Comparison of ENCODE assay signal across 26 cellular contexts in the genomic region with DNA sequence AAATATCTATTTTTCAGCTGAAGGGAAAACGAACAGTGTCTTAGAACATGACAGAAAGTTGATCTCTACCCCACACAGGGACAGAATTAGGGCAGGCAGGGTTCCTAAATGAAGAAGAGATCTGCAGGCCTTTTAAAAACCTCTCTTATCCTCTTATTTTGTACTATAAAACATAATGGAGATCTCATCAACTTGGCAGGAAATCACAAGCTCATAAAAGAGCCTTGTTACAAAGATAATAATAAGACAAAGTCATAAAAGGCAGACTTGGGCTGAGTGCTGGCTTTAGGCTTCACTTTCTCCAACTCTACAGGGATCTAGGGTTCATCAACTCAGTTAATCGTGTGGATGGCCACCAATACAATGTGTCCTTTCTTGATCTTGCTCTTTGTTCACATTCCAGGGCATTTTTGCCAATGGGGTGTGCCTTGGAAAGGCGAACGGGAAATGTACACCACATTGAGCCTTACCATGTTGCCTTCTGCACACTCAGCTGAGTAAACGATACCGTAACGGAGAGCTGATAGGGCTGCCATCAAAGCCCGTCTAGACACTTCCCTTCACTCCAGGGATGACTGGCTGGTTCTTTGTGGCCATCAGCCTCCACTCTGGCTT. TPM values are rescaled to one million over a fixed set of nuclear protein-coding genes. Genes with fewer than 3 reads are reported as not detected.
DNase-seq lines count a peak whose midpoint lies in the region; ATAC-seq and TF ChIP-seq lines count a peak whose summit lies in the region.
"Had no signal": no experiment of that assay in that cellular context is flagged by ENCODE, and none has a peak within 500 bp of the region (broad histone marks: within the 10 kb centered on the region; RNA-seq: fewer than 3 reads in every experiment).

No MANE protein-coding gene starts in this region.

- H3K9ac ChIP-seq in BLaER1 treated with 17β-estradiol and CSF1 and Interleukin-3, amounts not matched to agents 10 nM and 100 nM = no peak overlapping the region
- H3K9ac ChIP-seq: KMS-11, parathyroid adenoma had no signal

- H3K4me3 ChIP-seq in BJ (ENCODE audit: low read depth, low read length) = no peak overlapping the region
- no peak overlapping the region for H3K4me3 ChIP-seq in BLaER1 treated with 17β-estradiol and CSF1 and Interleukin-3, amounts not matched to agents 10 nM and 100 nM
- H3K4me3 ChIP-seq in lower leg skin (ENCODE audit: low read depth, poor library complexity, severe bottlenecking) = no peak overlapping the region
- H3K4me3 ChIP-seq: breast epithelium, right atrium auricular region, spleen, upper lobe of right lung had no signal

- CTCF ChIA-PET in BJ (lab: Yijun Ruan, JAX) = interaction anchor here (1.0 kb wide), 1 partner anchor 34 kb away, joined by 3 read pairs; no protein-coding TSS in a partner anchor

- no peaks in the 10 kb centered on the region for H3K36me3 ChIP-seq in BJ (ENCODE audit: control insufficient read depth, insufficient read depth, low read length)
- no peaks in the 10 kb centered on the region for H3K36me3 ChIP-seq in BLaER1 treated with 17β-estradiol and CSF1 and Interleukin-3, amounts not matched to agents 10 nM and 100 nM
- H3K36me3 ChIP-seq: breast epithelium, right atrium auricular region, spleen, upper lobe of right lung had no signal

- no peak for TF ChIP-seq POLR2A in lower leg skin (IDR thresholded peaks at IDR 0.05)

- H3K27me3 ChIP-seq in BJ (ENCODE audit: control insufficient read depth, insufficient read depth, low read length) = no peaks in the 10 kb centered on the region
- H3K27me3 ChIP-seq in BLaER1 treated with 17β-estradiol and CSF1 and Interleukin-3, amounts not matched to agents 10 nM and 100 nM = peaks cover 0 to 11% (median 0%) of the 10 kb centered on the region in 11 experiments; a peak in 2 of 22 replicates
- H3K27me3 ChIP-seq: breast epithelium, right atrium auricular region, upper lobe of right lung had no signal

- POLR2A ChIA-PET in BJ (lab: Charles Lee) = no interaction called here

- no peak overlapping the region for H3K27ac ChIP-seq in BLaER1 treated with 17β-estradiol and CSF1 and Interleukin-3, amounts not matched to agents 10 nM and 100 nM
- H3K27ac ChIP-seq: breast epithelium, KMS-11, parathyroid adenoma, right atrium auricular region, spleen, upper lobe of right lung had no signal

- DNase-seq in BJ (ENCODE audit: low read depth) = peak; percentile 23
- peak; percentile 7 for DNase-seq in LoVo (ENCODE audit: low spot score)
- no peak for DNase-seq in left colon
- no peak for DNase-seq in lower leg skin (ENCODE audit: low spot score in 2 of 2)
- DNase-seq: activated CD4-positive, alpha-beta T cell treated with anti-CD3 and anti-CD28 coated beads for 36 hours; activated CD8-positive, alpha-beta T cell treated with anti-CD3 and anti-CD28 coated beads, Interleukin-2, amount 10 ng/mL, durations not matched to agents 7 days and 5 days; CD4-positive, alpha-beta T cell; DMS 273 treated with DMSO at 0.1 percent for 48 hours; H9; head of caudate nucleus; MV-4-11; NCI-H226; NK-92 treated with Interleukin-12 subunit alpha and Interleukin-12 subunit beta, amount 100 ng/mL, for 24 hours; Right ventricle myocardium superior; spleen; stimulated activated CD4-positive, alpha-beta T cell treated with anti-CD3 and anti-CD28 coated beads, Interleukin-2, amount 100 ng/mL, for 48 hours; upper lobe of right lung had no signal

- H3K9me3 ChIP-seq in BLaER1 treated with 17β-estradiol and CSF1 and Interleukin-3, amounts not matched to agents 10 nM and 100 nM (replicated peaks in 1 of 11) = no peaks in the 10 kb centered on the region
- H3K9me3 ChIP-seq: breast epithelium, right atrium auricular region, spleen, upper lobe of right lung had no signal

- H3K4me2 ChIP-seq in BLaER1 treated with 17β-estradiol and CSF1 and Interleukin-3, amounts not matched to agents 10 nM and 100 nM = peak overlapping the region in 9 of 11 experiments; percentile 68 to 86 (median 81); a peak in 17 of 22 replicates
- H3K4me2 ChIP-seq: KMS-11 had no signal

- intact Hi-C loops in left colon (cut with DNase I, micrococcal nuclease) = no loop called here
- intact Hi-C loops in lower leg skin (cut with DNase I; ENCODE audit: low total_unique reads) = no loop called here

- WGBS in lower leg skin, 2 donors = 65 to 76% methylated on average over 8 of the region's 8 CpGs

- peaks cover 26 to 47% (median 39%) of the 10 kb centered on the region in 10 experiments for H3K4me1 ChIP-seq in BLaER1 treated with 17β-estradiol and CSF1 and Interleukin-3, amounts not matched to agents 10 nM and 100 nM
- H3K4me1 ChIP-seq: breast epithelium, parathyroid adenoma, right atrium auricular region, spleen, upper lobe of right lung had no signal

- peak; percentile 54 for ATAC-seq in left colon
- no peak for ATAC-seq in GM21528 (IDR thresholded peaks at IDR 0.05; ENCODE audit: low FRiP score, unreplicated experiment)
- ATAC-seq in GM18517 (IDR thresholded peaks at IDR 0.05; ENCODE audit: unreplicated experiment) = no peak
- ATAC-seq: activated CD4-positive, alpha-beta T cell treated with anti-CD3 and anti-CD28 coated beads for 36 hours; activated CD8-positive, alpha-beta T cell treated with anti-CD3 and anti-CD28 coated beads, Interleukin-2, amount 10 ng/mL, durations not matched to agents 7 days and 5 days; upper lobe of right lung had no signal

- H4K20me1 ChIP-seq in BLaER1 treated with 17β-estradiol and CSF1 and Interleukin-3, amounts not matched to agents 10 nM and 100 nM = no peaks in the 10 kb centered on the region; a peak in 1 of 22 replicates

- no peak for TF ChIP-seq CTCF in BJ (IDR thresholded peaks at IDR 0.05; ENCODE audit: insufficient read depth, low read depth, low read length)
- no peak for TF ChIP-seq CTCF in lower leg skin (IDR thresholded peaks at IDR 0.05)

RNA-seq across cellular contexts. Expression of a gene that starts 7.1 kb away (rescaled TPM):
- polyA plus RNA-seq in BJ (2011; rRNA removed) = 0.11 TPM in 1 of 2 replicates, not detected in the other
- not detected in 2 replicates for polyA minus RNA-seq in BJ (2011; rRNA and poly(A)+ RNA removed)
- total RNA-seq in left colon (not detected), lower leg skin (not detected)
- total RNA-seq: activated CD4-positive, alpha-beta T cell treated with anti-CD3 and anti-CD28 coated beads for 36 hours; activated CD8-positive, alpha-beta T cell treated with anti-CD3 and anti-CD28 coated beads, Interleukin-2, amount 10 ng/mL, durations not matched to agents 7 days and 5 days; activated T-helper 2 cell treated with anti-CD3 and anti-CD28 coated beads, Interferon-gamma antibody, Interleukin-2, Interleukin-4, amounts not matched to agents 10 μg/mL and 5 μg/mL and 100 μg/mL, durations not matched to agents 14 hours and 24 hours and 36 hours; breast epithelium; CD4-positive, alpha-beta T cell; H9; neural crest cell; right atrium auricular region; Right ventricle myocardium superior; spleen; upper lobe of right lung had no signal
- polyA plus RNA-seq: spleen had no signal

RNA-seq across cellular contexts. Expression of a gene that starts 29.4 kb away (rescaled TPM):
- 15.7 and 20.1 TPM in 2 replicates for polyA plus RNA-seq in BJ (2011; rRNA removed)
- polyA minus RNA-seq in BJ (2011; rRNA and poly(A)+ RNA removed) = 17.9 and 21.6 TPM in 2 replicates
- total RNA-seq in left colon = 10 to 100 TPM; 17.9 to 18.2 TPM
- total RNA-seq in lower leg skin = 10 to 100 TPM; 12.8 to 20.8 (median 19.3) TPM

Comparison
In these comparisons a context has a peak if more than half of its experiments do, and no peak if none do; other contexts are left out.
1. DNase-seq: peak in BJ (single experiment) and LoVo (single experiment); none in left colon (0 of 2) and lower leg skin (0 of 2).